Comparison of ENCODE assay signal across 23 cellular contexts in the genomic region with DNA sequence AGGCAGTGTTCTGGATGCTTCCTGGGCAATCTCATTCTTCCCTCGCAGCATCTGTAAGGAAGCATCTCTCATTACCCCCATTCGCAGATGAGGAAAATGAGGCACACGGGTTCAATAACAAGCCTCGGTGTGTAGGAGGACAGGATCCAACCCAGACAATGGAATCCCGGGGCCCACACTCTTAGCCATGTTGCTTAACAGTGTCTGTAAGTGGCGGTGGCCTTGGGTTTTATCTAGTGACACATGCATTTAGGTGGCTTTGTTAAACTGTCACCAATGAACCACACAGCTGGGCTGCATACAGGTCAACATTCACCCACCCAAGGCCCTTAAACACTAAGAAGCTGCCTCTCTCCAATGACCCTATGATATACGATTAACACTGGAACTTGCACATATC. TPM values are rescaled to one million over a fixed set of nuclear protein-coding genes. Genes with fewer than 3 reads are reported as not detected.
A peak's percentile ranks its signal among the peaks of the same experiment; 100 is the strongest.
DNase-seq lines count a peak whose midpoint lies in the region; ATAC-seq and TF ChIP-seq lines count a peak whose summit lies in the region.
"Had no signal": no experiment of that assay in that cellular context is flagged by ENCODE, and none has a peak within 500 bp of the region (broad histone marks: within the 10 kb centered on the region; RNA-seq: fewer than 3 reads in every experiment).

No MANE protein-coding gene starts in this region.

- H3K27me3 Mint-ChIP-seq in WTC11 (ENCODE audit: low read depth): peaks cover 10% of the 10 kb centered on the region
- H3K27me3 Mint-ChIP-seq: activated CD4-positive, alpha-beta memory T cell treated with anti-CD3 and anti-CD28 coated beads for 36 hours; activated naive CD8-positive, alpha-beta T cell; activated T-cell treated with anti-CD3 and anti-CD28 coated beads, Interleukin-2, amount 50 U/mL, for 24 hours; brain; dendritic cell treated with granulocyte-macrophage colony-stimulating factor and Interleukin-4, amounts not matched to agents 40 ng/mL and 50 ng/mL, for 4 days had no signal

- WGBS in IMR-90 (ENCODE audit: extremely low coverage in 2 of 2, insufficient read length in 1 of 2), 2 experiments: no CpG with 5 or more reads among the region's 7 CpGs
- WGBS in smooth muscle cell (ENCODE audit: low lambda C conversion rate): 31% methylated on average over 7 of the region's 7 CpGs

- H3K27me3 ChIP-seq in IMR-90 (ENCODE audit: control insufficient read depth, insufficient read depth, low read length): no peaks in the 10 kb centered on the region
- H3K27me3 ChIP-seq in SJSA1 (replicated peaks): no peaks in the 10 kb centered on the region
- no peaks in the 10 kb centered on the region for H3K27me3 ChIP-seq in layer of hippocampus (ENCODE audit: control insufficient read depth, insufficient read depth, low read length)
- H3K27me3 ChIP-seq in smooth muscle cell (ENCODE audit: low read depth): no peaks in the 10 kb centered on the region
- H3K27me3 ChIP-seq: ovary, sigmoid colon had no signal

- peaks cover 22% of the 10 kb centered on the region for H3K9me1 ChIP-seq in IMR-90 (ENCODE audit: insufficient read depth, low read length)

- no peak overlapping the region for H3K4me3 ChIP-seq in IMR-90 (ENCODE audit: insufficient read depth, low read depth, low read length)
- no peak overlapping the region for H3K4me3 ChIP-seq in SJSA1
- no peak overlapping the region for H3K4me3 ChIP-seq in smooth muscle cell
- H3K4me3 ChIP-seq: ovary, sigmoid colon had no signal

- H3K18ac ChIP-seq in IMR-90 (ENCODE audit: low read depth, low read length): no peak overlapping the region

- H3K4me2 ChIP-seq in IMR-90 (ENCODE audit: low read depth, low read length): no peak overlapping the region
- peak overlapping the region; percentile 75 for H3K4me2 ChIP-seq in smooth muscle cell

- no peak overlapping the region for H2BK20ac ChIP-seq in IMR-90 (ENCODE audit: low read depth, low read length)

- no peaks in the 10 kb centered on the region for H3K36me3 ChIP-seq in IMR-90 (ENCODE audit: control insufficient read depth, insufficient read depth, low read length)
- H3K36me3 ChIP-seq in SJSA1: no peaks in the 10 kb centered on the region
- no peaks in the 10 kb centered on the region for H3K36me3 ChIP-seq in smooth muscle cell (ENCODE audit: low read depth)
- H3K36me3 ChIP-seq: ovary, sigmoid colon, WERI-Rb-1 had no signal

- ATAC-seq in IMR-90 (ENCODE audit: low read depth) (no peak), GM19395 (IDR thresholded peaks at IDR 0.05; ENCODE audit: unreplicated experiment) (no peak), WTC11 (no peak)
- ATAC-seq: left colon; stimulated activated naive CD8-positive, alpha-beta T cell treated with anti-CD3 and anti-CD28 coated beads, Interleukin-15, Interleukin-2, amounts not matched to agents 100 U/mL and 50 U/mL, for 24 hours had no signal

- peaks cover 12% of the 10 kb centered on the region for H3K36me3 Mint-ChIP-seq in WTC11

- no peak for TF ChIP-seq POLR2A in IMR-90 (IDR thresholded peaks at IDR 0.05; ENCODE audit: low read depth, low read length)

- no TSS peak for BruUV-seq in IMR-90 (replicated peaks; lab: Mats Ljungman, UMichigan)

- TF ChIP-seq CTCF in IMR-90 (conservative IDR thresholded peaks at IDR 0.05; ENCODE audit: low read depth, low read length) (no peak), smooth muscle cell (IDR thresholded peaks at IDR 0.05; ENCODE audit: borderline replicate concordance, insufficient read depth, poor library complexity, severe bottlenecking) (no peak), WTC11 (IDR thresholded peaks at IDR 0.05) (no peak)

- dilution Hi-C loops in IMR-90 (cut with HindIII; ENCODE audit: low sequenced_read_pairs, unreplicated experiment): no loop called here

- no peak overlapping the region for H3K27ac Mint-ChIP-seq in WTC11
- H3K27ac Mint-ChIP-seq: activated CD4-positive, alpha-beta memory T cell treated with anti-CD3 and anti-CD28 coated beads for 36 hours; activated naive CD8-positive, alpha-beta T cell had no signal

- POLR2A ChIA-PET in IMR-90 (lab: Charles Lee; ENCODE audit: unreplicated experiment) (no interaction called here), WTC11 (lab: Charles Lee) (no interaction called here)

- no peak overlapping the region for H3K14ac ChIP-seq in IMR-90 (replicated peaks; ENCODE audit: low read depth, low read length)

- H2BK15ac ChIP-seq in IMR-90 (ENCODE audit: low read depth, low read length): no peak overlapping the region

- CTCF ChIA-PET in IMR-90 (lab: Yijun Ruan, JAX): no interaction called here
- CTCF ChIA-PET in WTC11 (lab: Charles Lee): no interaction called here

- peaks cover 25% of the 10 kb centered on the region for H3K4me1 ChIP-seq in IMR-90 (ENCODE audit: control insufficient read depth, insufficient read depth, low read length)
- peaks cover 41% of the 10 kb centered on the region for H3K4me1 ChIP-seq in SJSA1 (replicated peaks)
- H3K4me1 ChIP-seq in smooth muscle cell (ENCODE audit: low read depth): peaks cover 37% of the 10 kb centered on the region

- intact Hi-C loops in IMR-90 (cut with micrococcal nuclease): no loop called here

- H4K8ac ChIP-seq in IMR-90 (ENCODE audit: low read depth in 2 of 2, low read length in 2 of 2): no peak overlapping the region

- in situ Hi-C loops in IMR-90 (cut with MboI; ENCODE audit: low sequenced_read_pairs): no loop called here
- in situ Hi-C loops in KBM-7 (cut with MboI; ENCODE audit: low pct_unique_long_range_greater_than_20kb, low sequenced_read_pairs): no loop called here

- H2AK5ac ChIP-seq in IMR-90 (ENCODE audit: low read depth, low read length): no peak overlapping the region; the same call in 1 of the 2 replicates

- no peak overlapping the region for H4K91ac ChIP-seq in IMR-90 (ENCODE audit: insufficient read depth, low read depth, low read length)

- no peak for TF ChIP-seq RAD21 in IMR-90 (IDR thresholded peaks at IDR 0.05; ENCODE audit: low read length)

- H3K4ac ChIP-seq in IMR-90 (ENCODE audit: low read depth, low read length): no peak overlapping the region

- H3K9ac ChIP-seq in IMR-90 (ENCODE audit: low read depth, low read length) (no peak overlapping the region), smooth muscle cell (ENCODE audit: low read depth) (peak overlapping the region; percentile 32)

- no peak for DNase-seq in IMR-90
- no peak for DNase-seq in SJSA1 (ENCODE audit: low read depth in 1 of 2, low spot score in 2 of 2)
- DNase-seq in smooth muscle cell (lab: John Stamatoyannopoulos, UW; ENCODE audit: unreplicated experiment): no peak
- DNase-seq in KBM-7: no peak
- DNase-seq in stimulated activated CD4-positive, alpha-beta T cell treated with anti-CD3 and anti-CD28 coated beads, Interleukin-15, amount 100 ng/mL, for 24 hours: no peak
- no peak for DNase-seq in WTC11 (ENCODE audit: low spot score)
- DNase-seq: activated CD4-positive, alpha-beta memory T cell treated with anti-CD3 and anti-CD28 coated beads for 36 hours; activated T-cell treated with anti-CD3 and anti-CD28 coated beads, Interleukin-2, amount 50 U/mL, for 24 hours; AML-193; foreskin melanocyte; left colon; NCI-H510A treated with DMSO at 0.1 percent for 48 hours; ovary; SHP77; sigmoid colon; stimulated activated naive CD8-positive, alpha-beta T cell treated with anti-CD3 and anti-CD28 coated beads, Interleukin-15, Interleukin-2, amounts not matched to agents 100 U/mL and 50 U/mL, for 24 hours; WERI-Rb-1 had no signal

- peaks cover 18 to 67% of the 10 kb centered on the region in 2 experiments for H3K79me1 ChIP-seq in IMR-90 (ENCODE audit: low read depth in 1 of 2, low read length in 2 of 2)

- H3K27ac ChIP-seq in IMR-90 (ENCODE audit: insufficient read depth, low read length): no peak overlapping the region
- H3K27ac ChIP-seq in SJSA1: peak overlapping the region; percentile 56
- H3K27ac ChIP-seq in layer of hippocampus (ENCODE audit: low read depth, low read length): peak overlapping the region; percentile 42
- H3K27ac ChIP-seq in smooth muscle cell (ENCODE audit: low read depth): peak overlapping the region; percentile 82
- H3K27ac ChIP-seq: epithelial cell of prostate, ovary, WERI-Rb-1 had no signal

- no peak overlapping the region for H3K23ac ChIP-seq in IMR-90 (ENCODE audit: low read depth, low read length)

- H2AFZ ChIP-seq in IMR-90 (replicated peaks; ENCODE audit: low read length, poor library complexity): no peak overlapping the region
- no peak overlapping the region for H2AFZ ChIP-seq in smooth muscle cell (ENCODE audit: low read depth)

- H3K9me3 ChIP-seq in IMR-90 (ENCODE audit: control insufficient read depth, insufficient read depth, low read length) (no peaks in the 10 kb centered on the region), SJSA1 (replicated peaks) (no peaks in the 10 kb centered on the region), smooth muscle cell (replicated peaks; ENCODE audit: low read depth) (no peaks in the 10 kb centered on the region)
- H3K9me3 ChIP-seq: ovary, sigmoid colon had no signal

- no peak overlapping the region for H3K56ac ChIP-seq in IMR-90 (ENCODE audit: extremely low read depth, insufficient read depth, low read length)

- H3F3A ChIP-seq in smooth muscle cell (ENCODE audit: low read depth): peaks cover 18% of the 10 kb centered on the region

- peaks cover 60% of the 10 kb centered on the region for H3K4me1 Mint-ChIP-seq in WTC11

- H2BK120ac ChIP-seq in IMR-90 (ENCODE audit: low read depth, low read length): peak overlapping the region; percentile 30; the same call in 1 of the 2 replicates

- no peak overlapping the region for H2BK5ac ChIP-seq in IMR-90 (ENCODE audit: low read depth, low read length, poor library complexity, severe bottlenecking)

- no peak overlapping the region for H2AK9ac ChIP-seq in IMR-90 (replicated peaks; ENCODE audit: low read depth, low read length, poor library complexity)

- no peak overlapping the region for H4K5ac ChIP-seq in IMR-90 (ENCODE audit: low read depth, low read length)

- H3K4me3 Mint-ChIP-seq in WTC11: no peak overlapping the region
- H3K4me3 Mint-ChIP-seq: activated CD4-positive, alpha-beta memory T cell treated with anti-CD3 and anti-CD28 coated beads for 36 hours; activated naive CD8-positive, alpha-beta T cell; activated T-cell treated with anti-CD3 and anti-CD28 coated beads, Interleukin-2, amount 50 U/mL, for 24 hours; brain; dendritic cell treated with granulocyte-macrophage colony-stimulating factor and Interleukin-4, amounts not matched to agents 40 ng/mL and 50 ng/mL, for 4 days had no signal

- peaks cover 24% of the 10 kb centered on the region for H3K79me2 ChIP-seq in smooth muscle cell (ENCODE audit: low read depth)

- no peaks in the 10 kb centered on the region for H4K20me1 ChIP-seq in IMR-90 (ENCODE audit: insufficient read depth, low read length)
- peaks cover 31% of the 10 kb centered on the region for H4K20me1 ChIP-seq in smooth muscle cell (ENCODE audit: low read depth)

- H3K9me3 Mint-ChIP-seq in WTC11: peaks cover 8% of the 10 kb centered on the region
- H3K9me3 Mint-ChIP-seq: activated CD4-positive, alpha-beta memory T cell treated with anti-CD3 and anti-CD28 coated beads for 36 hours; activated T-cell treated with anti-CD3 and anti-CD28 coated beads, Interleukin-2, amount 50 U/mL, for 24 hours; dendritic cell treated with granulocyte-macrophage colony-stimulating factor and Interleukin-4, amounts not matched to agents 40 ng/mL and 50 ng/mL, for 4 days had no signal

RNA-seq across cellular contexts. Expression of a gene that starts 22.6 kb away (rescaled TPM):
- 39.6 and 53.6 TPM in 2 replicates for total RNA-seq in IMR-90 (2012; rRNA removed)
- 6.8 TPM in 2 replicates for polyA plus RNA-seq in IMR-90 (2012; rRNA removed)
- polyA plus RNA-seq in IMR-90 (2012; cell fraction: cytosol; rRNA removed): 5.6 TPM in 2 replicates
- 3.8 and 4.2 TPM in 2 replicates for polyA plus RNA-seq in IMR-90 (2012; cell fraction: nucleus; rRNA removed; ENCODE audit: low replicate concordance)
- 55.7 and 62.2 TPM in 2 replicates for total RNA-seq in SJSA1 (2014; rRNA removed; shearing (Covaris generic))
- total RNA-seq in smooth muscle cell: 36.3 and 44.5 TPM in 2 replicates
- 3.5 and 5.1 TPM in 2 replicates for polyA plus RNA-seq in smooth muscle cell
- 10.1 to 14.4 TPM (median 12.5 TPM) in 3 replicates for total RNA-seq in WTC11 (2021)
